13 cellular contexts compared by ENCODE assay signal in genomic region chr7:46486264-46487206, GRCh38.
A peak's percentile ranks its signal among the peaks of the same experiment; 100 is the strongest.
DNase-seq lines count a peak whose midpoint lies in the region; ATAC-seq, FAIRE-seq and TF ChIP-seq lines count a peak whose summit lies in the region.
"Had no signal": no experiment of that assay in that cellular context is flagged by ENCODE, and none has a peak within 500 bp of the region (broad histone marks: within the 10 kb centered on the region; RNA-seq: fewer than 3 reads in every experiment).

No MANE protein-coding gene starts in this region.

- ATAC-seq in left cardiac atrium, result peak in 1 of 2 donors; percentile 95
- no peak for ATAC-seq in GM21737 (IDR thresholded peaks at IDR 0.05; ENCODE audit: unreplicated experiment)
- ATAC-seq in HG03521 (IDR thresholded peaks at IDR 0.05; ENCODE audit: unreplicated experiment), result no peak
- ATAC-seq in GM21447 (IDR thresholded peaks at IDR 0.05; ENCODE audit: unreplicated experiment), result no peak

- TF ChIP-seq CTCF in esophagus muscularis mucosa (IDR thresholded peaks at IDR 0.05), result no peak

- H3K4me1 ChIP-seq in small intestine (ENCODE audit: control insufficient read depth in 2 of 2, insufficient read depth in 1 of 2, low read depth in 1 of 2, low read length in 1 of 2), result no peaks in the 10 kb centered on the region
- peaks cover 0 to 7% (median 0%) of the 10 kb centered on the region in 4 donors for H3K4me1 ChIP-seq in esophagus muscularis mucosa

- intact Hi-C loops in left cardiac atrium (cut with DNase I) (no loop called here), esophagus muscularis mucosa (cut with DNase I) (no loop called here)

- peak; percentile 36 for DNase-seq in H4 (ENCODE audit: low spot score)
- peak; percentile 90 for DNase-seq in amniotic epithelial cell (ENCODE audit: low read depth)
- peak; percentile 52 for DNase-seq in left cardiac atrium
- peak; percentile 42 for DNase-seq in small intestine
- DNase-seq in esophagus muscularis mucosa (ENCODE audit: extremely low spot score), result no peak
- DNase-seq: activated effector memory CD4-positive, alpha-beta T cell treated with Interleukin-2 at 50 U/mL for 16 hours; DMS79 treated with DMSO at 0.1 percent for 48 hours; KG1; NCI-H524 treated with DMSO at 0.1 percent for 48 hours; stimulated activated CD4-positive, alpha-beta T cell treated with anti-CD3 and anti-CD28 coated beads, Interleukin-4, amount 100 ng/mL, for 4 hours had no signal

- H3K4me3 ChIP-seq in small intestine (ENCODE audit: low read depth in 1 of 2, low read length in 2 of 2) (no peak overlapping the region), esophagus muscularis mucosa (no peak overlapping the region)

- TF ChIP-seq POLR2A in esophagus muscularis mucosa (IDR thresholded peaks at IDR 0.05; ENCODE audit: low read depth), result no peak

- H3K9me3 ChIP-seq in small intestine (ENCODE audit: control insufficient read depth, low read depth), result no peaks in the 10 kb centered on the region
- no peaks in the 10 kb centered on the region for H3K9me3 ChIP-seq in esophagus muscularis mucosa

- H3K27me3 ChIP-seq in small intestine (ENCODE audit: control insufficient read depth in 2 of 2, insufficient read depth in 2 of 2, low read length in 2 of 2), result no peaks in the 10 kb centered on the region
- H3K27me3 ChIP-seq in esophagus muscularis mucosa, result no peaks in the 10 kb centered on the region

- no peak for TF ChIP-seq EP300 in esophagus muscularis mucosa (IDR thresholded peaks at IDR 0.05)

- no peaks in the 10 kb centered on the region for H3K36me3 ChIP-seq in small intestine (ENCODE audit: control insufficient read depth in 2 of 2, insufficient read depth in 2 of 2, low read length in 2 of 2)
- no peaks in the 10 kb centered on the region for H3K36me3 ChIP-seq in esophagus muscularis mucosa

- H3K27ac ChIP-seq in small intestine (ENCODE audit: low read depth in 1 of 2, low read length in 1 of 2), result no peak overlapping the region
- no peak overlapping the region for H3K27ac ChIP-seq in esophagus muscularis mucosa (replicated peaks in 1 of 4)

- no peak for FAIRE-seq in small intestine (lab: Jason Lieb, UNC)

- 46 to 57% (median 54%) methylated on average over 5 of the region's 5 CpGs for WGBS in small intestine, 3 donors
- 50% methylated on average over 5 of the region's 5 CpGs for WGBS in esophagus muscularis mucosa
